19 cellular contexts compared by ENCODE assay signal in genomic region chr15:75161788-75162414, GRCh38. TPM values are rescaled to one million over a fixed set of nuclear protein-coding genes. Genes with fewer than 3 reads are reported as not detected.
DNase-seq lines count a peak whose midpoint lies in the region; ATAC-seq, FAIRE-seq and TF ChIP-seq lines count a peak whose summit lies in the region.
"Had no signal": no experiment of that assay in that cellular context is flagged by ENCODE, and none has a peak within 500 bp of the region (broad histone marks: within the 10 kb centered on the region; RNA-seq: fewer than 3 reads in every experiment).

No MANE protein-coding gene starts in this region.

- intact Hi-C loops in IMR-90 (cut with micrococcal nuclease): no loop called here
- intact Hi-C loops in left lung (cut with DNase I): no loop called here

- ATAC-seq in IMR-90 (ENCODE audit: low read depth) (no peak), left lung (peak; percentile 86)

- no peak overlapping the region for H4K91ac ChIP-seq in IMR-90 (ENCODE audit: insufficient read depth, low read depth, low read length)

- no peaks in the 10 kb centered on the region for H3K9me1 ChIP-seq in IMR-90 (ENCODE audit: insufficient read depth, low read length)

- H2BK15ac ChIP-seq in IMR-90 (ENCODE audit: low read depth, low read length): no peak overlapping the region

- H2AFZ ChIP-seq in IMR-90 (replicated peaks; ENCODE audit: low read length, poor library complexity): no peak overlapping the region

- no peak overlapping the region for H2BK120ac ChIP-seq in IMR-90 (ENCODE audit: low read depth, low read length)

- no peak overlapping the region for H3K14ac ChIP-seq in IMR-90 (replicated peaks; ENCODE audit: low read depth, low read length)

- H3K4me3 Mint-ChIP-seq in activated naive CD8-positive, alpha-beta T cell treated with anti-CD3 and anti-CD28 coated beads for 36 hours: no peak overlapping the region
- H3K4me3 Mint-ChIP-seq: activated naive CD8-positive, alpha-beta T cell; HFFc6 had no signal

- no peaks in the 10 kb centered on the region for H3K36me3 ChIP-seq in IMR-90 (ENCODE audit: control insufficient read depth, insufficient read depth, low read length)
- H3K36me3 ChIP-seq in left lung: no peaks in the 10 kb centered on the region
- H3K36me3 ChIP-seq: cardiac muscle cell, Peyer's patch, sigmoid colon, vagina had no signal

- no peak for TF ChIP-seq POLR2A in IMR-90 (IDR thresholded peaks at IDR 0.05; ENCODE audit: low read depth, low read length)

- H3K56ac ChIP-seq in IMR-90 (ENCODE audit: extremely low read depth, insufficient read depth, low read length): no peak overlapping the region

- no peak overlapping the region for H3K18ac ChIP-seq in IMR-90 (ENCODE audit: low read depth, low read length)

- no peak overlapping the region for H2AK9ac ChIP-seq in IMR-90 (replicated peaks; ENCODE audit: low read depth, low read length, poor library complexity)

- POLR2A ChIA-PET in IMR-90 (lab: Charles Lee; ENCODE audit: unreplicated experiment): no interaction called here

- FAIRE-seq in A204.1 (lab: Jason Lieb, UNC): peak; percentile 16

- H3K27me3 Mint-ChIP-seq in activated naive CD8-positive, alpha-beta T cell treated with anti-CD3 and anti-CD28 coated beads for 36 hours: no peaks in the 10 kb centered on the region
- H3K27me3 Mint-ChIP-seq: activated naive CD8-positive, alpha-beta T cell had no signal

- WGBS in IMR-90 (ENCODE audit: extremely low coverage in 2 of 2, insufficient read length in 1 of 2), 2 experiments: no CpG with 5 or more reads among the region's 5 CpGs

- no peak overlapping the region for H3K27ac ChIP-seq in IMR-90 (ENCODE audit: insufficient read depth, low read length)
- no peak overlapping the region for H3K27ac ChIP-seq in left lung
- H3K27ac ChIP-seq: cardiac muscle cell, Peyer's patch, sigmoid colon, vagina had no signal

- DNase-seq in IMR-90: no peak
- peak; percentile 78 for DNase-seq in amniotic epithelial cell (ENCODE audit: low read depth)
- DNase-seq in left lung: peak; percentile 83 to 88
- DNase-seq in activated naive CD8-positive, alpha-beta T cell treated with anti-CD3 and anti-CD28 coated beads for 36 hours: no peak
- DNase-seq in NCI-H82 treated with DMSO at 0.1 percent for 48 hours (lab: John Stamatoyannopoulos, UW; ENCODE audit: unreplicated experiment): no peak
- DNase-seq in activated CD4-positive, CD25-positive, alpha-beta regulatory T cell treated with anti-CD3 and anti-CD28 coated beads, Interleukin-2, amount 50 U/mL, for 72 hours: no peak
- DNase-seq in midbrain (lab: John Stamatoyannopoulos, UW): no peak
- DNase-seq: activated CD4-positive, alpha-beta T cell treated with anti-CD3 and anti-CD28 coated beads, Interleukin-2, amount 50 U/mL, for 48 hours; activated T-cell treated with anti-CD3 and anti-CD28 coated beads, Interleukin-2, amount 50 U/mL, for 1 hour; effector CD8-positive, alpha-beta T cell; HFFc6; NCI-H1930; NCI-H69; sigmoid colon had no signal

- no peak overlapping the region for H3K9ac ChIP-seq in IMR-90 (ENCODE audit: low read depth, low read length)

- no peak overlapping the region for H3K4me2 ChIP-seq in IMR-90 (ENCODE audit: low read depth, low read length)

- H4K20me1 ChIP-seq in IMR-90 (ENCODE audit: insufficient read depth, low read length): no peaks in the 10 kb centered on the region

- no peaks in the 10 kb centered on the region for H3K79me1 ChIP-seq in IMR-90 (ENCODE audit: low read depth in 1 of 2, low read length in 2 of 2)

- H4K8ac ChIP-seq in IMR-90 (ENCODE audit: low read depth in 2 of 2, low read length in 2 of 2): no peak overlapping the region

- H4K5ac ChIP-seq in IMR-90 (ENCODE audit: low read depth, low read length): no peak overlapping the region

- H3K27me3 ChIP-seq in IMR-90 (ENCODE audit: control insufficient read depth, insufficient read depth, low read length): peaks cover 14% of the 10 kb centered on the region
- H3K27me3 ChIP-seq in left lung: no peaks in the 10 kb centered on the region
- H3K27me3 ChIP-seq: cardiac muscle cell, Peyer's patch, sigmoid colon, vagina had no signal

- H3K27ac Mint-ChIP-seq in activated naive CD8-positive, alpha-beta T cell treated with anti-CD3 and anti-CD28 coated beads for 36 hours: no peak overlapping the region
- H3K27ac Mint-ChIP-seq: activated naive CD8-positive, alpha-beta T cell; HFFc6 had no signal

- no peak overlapping the region for H3K4ac ChIP-seq in IMR-90 (ENCODE audit: low read depth, low read length)

- CTCF ChIA-PET in IMR-90 (lab: Yijun Ruan, JAX): no interaction called here

- H3K4me1 ChIP-seq in IMR-90 (ENCODE audit: control insufficient read depth, insufficient read depth, low read length): no peaks in the 10 kb centered on the region
- peaks cover 0 to 30% of the 10 kb centered on the region in 2 donors for H3K4me1 ChIP-seq in left lung
- H3K4me1 ChIP-seq: Peyer's patch, sigmoid colon, vagina had no signal

- no peak overlapping the region for H3K23ac ChIP-seq in IMR-90 (ENCODE audit: low read depth, low read length)

- dilution Hi-C loops in IMR-90 (cut with HindIII; ENCODE audit: low sequenced_read_pairs, unreplicated experiment): no loop called here

- H2BK20ac ChIP-seq in IMR-90 (ENCODE audit: low read depth, low read length): no peak overlapping the region

- H3K4me3 ChIP-seq in IMR-90 (ENCODE audit: insufficient read depth, low read depth, low read length): no peak overlapping the region
- H3K4me3 ChIP-seq in left lung: no peak overlapping the region
- H3K4me3 ChIP-seq: cardiac muscle cell, Peyer's patch, sigmoid colon, vagina had no signal

- no peaks in the 10 kb centered on the region for H3K9me3 ChIP-seq in IMR-90 (ENCODE audit: control insufficient read depth, insufficient read depth, low read length)
- H3K9me3 ChIP-seq in left lung: no peaks in the 10 kb centered on the region
- H3K9me3 ChIP-seq: Peyer's patch, sigmoid colon, vagina had no signal

- H2BK5ac ChIP-seq in IMR-90 (ENCODE audit: low read depth, low read length, poor library complexity, severe bottlenecking): no peak overlapping the region

- no peak for TF ChIP-seq CTCF in IMR-90 (conservative IDR thresholded peaks at IDR 0.05; ENCODE audit: low read depth, low read length)
- no peak for TF ChIP-seq CTCF in left lung (IDR thresholded peaks at IDR 0.05)

- BruUV-seq in IMR-90 (replicated peaks; lab: Mats Ljungman, UMichigan): no TSS peak

- no peaks in the 10 kb centered on the region for H3K9me3 Mint-ChIP-seq in activated naive CD8-positive, alpha-beta T cell treated with anti-CD3 and anti-CD28 coated beads for 36 hours

- no peak overlapping the region for H2AK5ac ChIP-seq in IMR-90 (ENCODE audit: low read depth, low read length)

- H3K36me3 Mint-ChIP-seq in activated naive CD8-positive, alpha-beta T cell treated with anti-CD3 and anti-CD28 coated beads for 36 hours: no peaks in the 10 kb centered on the region
- H3K36me3 Mint-ChIP-seq: activated naive CD8-positive, alpha-beta T cell had no signal

- TF ChIP-seq RAD21 in IMR-90 (IDR thresholded peaks at IDR 0.05; ENCODE audit: low read length): no peak

- in situ Hi-C loops in IMR-90 (cut with MboI; ENCODE audit: low sequenced_read_pairs): no loop called here

- H3K4me1 Mint-ChIP-seq in activated naive CD8-positive, alpha-beta T cell treated with anti-CD3 and anti-CD28 coated beads for 36 hours: no peaks in the 10 kb centered on the region

TF ChIP-seq in IMR-90, 13 proteins besides CTCF, POLR2A, EP300 and RAD21:
- no peak for TF ChIP-seq ELK1 (IDR thresholded peaks at IDR 0.05; ENCODE audit: borderline replicate concordance, low read depth, low read length)
- TF ChIP-seq USF2 (IDR thresholded peaks at IDR 0.05; ENCODE audit: low read depth, low read length): no peak
- TF ChIP-seq RCOR1 (IDR thresholded peaks at IDR 0.05; ENCODE audit: insufficient replicate concordance, low read length): no peak
- no peak for TF ChIP-seq NFE2L2 (IDR thresholded peaks at IDR 0.05; ENCODE audit: low read depth, low read length)
- TF ChIP-seq MAZ (IDR thresholded peaks at IDR 0.05; ENCODE audit: borderline replicate concordance, low read depth, low read length): no peak
- TF ChIP-seq FOS (IDR thresholded peaks at IDR 0.05; ENCODE audit: low read depth, low read length): no peak
- TF ChIP-seq CEBPB (IDR thresholded peaks at IDR 0.05; ENCODE audit: low read depth, low read length): peak; percentile 31; the same call in 1 of the 2 replicates
- no peak for TF ChIP-seq BHLHE40 (IDR thresholded peaks at IDR 0.05; ENCODE audit: low read depth, low read length)
- TF ChIP-seq CHD1 (IDR thresholded peaks at IDR 0.05; ENCODE audit: low read depth, low read length): no peak

RNA-seq across cellular contexts. Expression of gene C15orf39, which starts 39.8 kb away (rescaled TPM):
- total RNA-seq in IMR-90 (2012; rRNA removed) (1.3 and 1.9 TPM in 2 replicates), left lung (10 to 100 TPM; 19.9 to 35.7 TPM)
- 5.7 and 7.0 TPM in 2 replicates for polyA plus RNA-seq in IMR-90 (2012; rRNA removed)
- 3.1 and 5.9 TPM in 2 replicates for polyA plus RNA-seq in IMR-90 (2012; cell fraction: cytosol; rRNA removed)
- 6.0 and 10.0 TPM in 2 replicates for polyA plus RNA-seq in IMR-90 (2012; cell fraction: nucleus; rRNA removed; ENCODE audit: low replicate concordance)
- total RNA-seq in activated naive CD8-positive, alpha-beta T cell treated with anti-CD3 and anti-CD28 coated beads for 36 hours: 10 to 100 TPM; 34.3 to 35.7 TPM

Comparison
In these comparisons a context has a peak if more than half of its experiments do, and no peak if none do; other contexts are left out.
1. DNase-seq: peak in amniotic epithelial cell (single experiment) and left lung (2 of 2); none in IMR-90 (single experiment), activated naive CD8-positive, alpha-beta T cell treated with anti-CD3 and anti-CD28 coated beads for 36 hours (single experiment), NCI-H82 treated with DMSO at 0.1 percent for 48 hours (single experiment), activated CD4-positive, CD25-positive, alpha-beta regulatory T cell treated with anti-CD3 and anti-CD28 coated beads, Interleukin-2, amount 50 U/mL, for 72 hours (single experiment) and midbrain (single experiment).